Comparison of ENCODE assay signal across 8 cellular contexts in the genomic region with DNA sequence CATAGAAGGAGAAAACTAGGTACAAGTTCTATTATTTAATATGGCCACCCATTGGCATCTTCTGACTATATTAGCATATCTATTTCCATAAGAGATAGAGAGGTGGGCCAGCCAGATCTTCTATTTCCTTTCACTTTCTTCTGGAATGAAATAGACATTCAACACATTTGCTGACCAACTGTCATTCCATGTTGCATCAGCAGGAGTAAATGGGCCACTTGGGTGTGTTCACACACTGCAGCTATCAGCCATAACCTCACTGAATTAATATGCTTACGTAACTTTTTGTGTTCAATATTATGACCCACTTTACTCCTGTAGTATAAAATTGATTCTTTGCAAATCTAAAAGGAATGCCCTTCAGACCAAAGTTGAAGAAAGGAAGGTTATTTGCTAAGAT.
"Had no signal": no experiment of that assay in that cellular context is flagged by ENCODE, and none has a peak within 500 bp of the region (broad histone marks: within the 10 kb centered on the region; RNA-seq: fewer than 3 reads in every experiment).

No MANE protein-coding gene starts in this region.

- DNase-seq: GDM1, GF-D8 had no signal

- FAIRE-seq: G401.6, GM12878, GM12891, GM12892, GM18507, GM19239 had no signal

- H3K4me3 ChIP-seq: GM12878 had no signal

- ATAC-seq: GM12878 had no signal
